6 cellular contexts compared by ENCODE assay signal in genomic region chr12:54033980-54034783, GRCh38. TPM values are rescaled to one million over a fixed set of nuclear protein-coding genes. Genes with fewer than 3 reads are reported as not detected.
DNase-seq lines count a peak whose midpoint lies in the region; ATAC-seq and TF ChIP-seq lines count a peak whose summit lies in the region.

No MANE protein-coding gene starts in this region.

- DNase-seq in Calu3 (no peak), natural killer cell (no peak), germinal center (ENCODE audit: low spot score) (no peak), kidney glomerular epithelial cell (lab: John Stamatoyannopoulos, UW) (no peak), COLO668 (lab: John Stamatoyannopoulos, UW; ENCODE audit: unreplicated experiment) (no peak)

- H3K4me3 Mint-ChIP-seq in Calu3 (ENCODE audit: low read depth, unreplicated experiment) (peak overlapping the region; percentile 83), natural killer cell (peak overlapping the region; percentile 78)
- H3K4me3 Mint-ChIP-seq in activated naive CD8-positive, alpha-beta T cell: peak overlapping the region; percentile 74

- H3K4me1 Mint-ChIP-seq in Calu3 (ENCODE audit: low read depth, unreplicated experiment): peaks cover 14% of the 10 kb centered on the region
- H3K4me1 Mint-ChIP-seq in activated naive CD8-positive, alpha-beta T cell (ENCODE audit: low read depth): peaks cover 30% of the 10 kb centered on the region
- H3K4me1 Mint-ChIP-seq in natural killer cell: peaks cover 23 to 27% of the 10 kb centered on the region in 2 donors

- TF ChIP-seq CTCF in Calu3 (IDR thresholded peaks at IDR 0.05; ENCODE audit: unreplicated experiment) (no peak), natural killer cell (IDR thresholded peaks at IDR 0.05) (no peak)

- H3K27me3 Mint-ChIP-seq in Calu3 (ENCODE audit: unreplicated experiment) (peaks cover 99% of the 10 kb centered on the region), natural killer cell (ENCODE audit: low read depth in 2 of 2) (peaks cover 83 to 94% of the 10 kb centered on the region in 2 donors)
- H3K27me3 Mint-ChIP-seq in activated naive CD8-positive, alpha-beta T cell: peaks cover 41% of the 10 kb centered on the region

- peak in 2 of 3 donors; percentile 48 to 64 for ATAC-seq in natural killer cell

- no peak overlapping the region for H3K27ac Mint-ChIP-seq in Calu3 (ENCODE audit: unreplicated experiment)
- no peak overlapping the region for H3K27ac Mint-ChIP-seq in activated naive CD8-positive, alpha-beta T cell
- no peak overlapping the region for H3K27ac Mint-ChIP-seq in natural killer cell

- H3K36me3 Mint-ChIP-seq in Calu3 (ENCODE audit: insufficient read depth, unreplicated experiment) (peaks cover 12% of the 10 kb centered on the region), natural killer cell (no peaks in the 10 kb centered on the region)
- H3K36me3 Mint-ChIP-seq in activated naive CD8-positive, alpha-beta T cell: no peaks in the 10 kb centered on the region

- H3K9me3 Mint-ChIP-seq in Calu3 (ENCODE audit: low read depth, unreplicated experiment): no peaks in the 10 kb centered on the region
- no peaks in the 10 kb centered on the region for H3K9me3 Mint-ChIP-seq in activated naive CD8-positive, alpha-beta T cell (ENCODE audit: low read depth)
- peaks cover 0 to 2% of the 10 kb centered on the region in 2 donors for H3K9me3 Mint-ChIP-seq in natural killer cell

- intact Hi-C loops in Calu3 (cut with micrococcal nuclease; ENCODE audit: unreplicated experiment): no loop called here
- intact Hi-C loops in natural killer cell (cut with micrococcal nuclease): loop anchor here (2.0 to 10.0 kb wide), 3 partner anchors 17 to 51 kb away; no protein-coding TSS in a partner anchor

- BruUV-seq in Calu3 (replicated peaks; lab: Mats Ljungman, UMichigan): no TSS peak

- CTCF ChIA-PET in Calu3 (lab: Charles Lee): no interaction called here

RNA-seq across cellular contexts. Expression of gene HOXC5, which starts 1.3 kb away (rescaled TPM):
- total RNA-seq in Calu3 (2022) (0.20 TPM in 1 of 2 replicates, not detected in the other), natural killer cell (under 1 TPM in 1 of 3 donors, not detected in 2; 0.20 TPM)

RNA-seq across cellular contexts. Expression of gene HOXC6, which starts 5.9 kb away (rescaled TPM):
- total RNA-seq in Calu3 (2022): 0.71 and 1.2 TPM in 2 replicates
- total RNA-seq in natural killer cell: not detected

RNA-seq across cellular contexts. Expression of gene HOXC4, which starts 19.5 kb away (rescaled TPM):
- total RNA-seq in Calu3 (2022) (0.44 and 0.57 TPM in 2 replicates), natural killer cell (1 to 10 TPM in 2 of 3 donors, under 1 TPM in 1; 0.95 to 3.2 (median 1.8) TPM)

RNA-seq across cellular contexts. Expression of gene HOXC8, which starts 25.4 kb away (rescaled TPM):
- 0.24 TPM in 1 of 2 replicates, not detected in the other for total RNA-seq in Calu3 (2022)
- not detected for total RNA-seq in natural killer cell

RNA-seq across cellular contexts. Expression of gene HOXC9, which starts 34.2 kb away (rescaled TPM):
- total RNA-seq in Calu3 (2022) (0.42 and 0.54 TPM in 2 replicates), natural killer cell (not detected)
